Comparison of ENCODE assay signal across 10 cellular contexts in the genomic region with DNA sequence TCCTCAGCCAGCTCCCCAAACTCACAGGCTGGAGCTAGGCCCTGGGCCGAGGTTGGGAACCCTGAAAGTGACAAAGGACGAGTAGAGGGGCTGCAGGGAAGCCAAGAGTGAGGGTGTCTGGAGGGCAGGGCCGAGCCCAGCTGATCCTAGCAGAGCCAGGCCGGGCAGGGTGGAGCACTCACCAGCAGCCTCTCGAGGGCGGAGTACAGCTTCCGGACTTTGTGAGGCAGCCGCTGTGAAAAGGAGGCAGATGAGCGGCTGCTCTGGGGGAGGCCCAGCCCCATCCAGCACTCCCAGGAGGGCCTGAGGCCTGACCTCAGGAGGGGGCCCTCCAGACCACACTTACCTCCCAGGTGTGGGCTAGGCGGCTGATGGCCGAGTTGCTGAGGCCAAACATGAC. TPM values are rescaled to one million over a fixed set of nuclear protein-coding genes. Genes with fewer than 3 reads are reported as not detected.
DNase-seq lines count a peak whose midpoint lies in the region; ATAC-seq and TF ChIP-seq lines count a peak whose summit lies in the region.
"Had no signal": no experiment of that assay in that cellular context is flagged by ENCODE, and none has a peak within 500 bp of the region (broad histone marks: within the 10 kb centered on the region; RNA-seq: fewer than 3 reads in every experiment).

No MANE protein-coding gene starts in this region.

- no peaks in the 10 kb centered on the region for H3K9me2 ChIP-seq in hepatocyte (replicated peaks; ENCODE audit: insufficient read depth)

- H4K20me1 ChIP-seq in smooth muscle cell (ENCODE audit: low read depth) (no peaks in the 10 kb centered on the region), hepatocyte (ENCODE audit: insufficient read depth, poor library complexity, severe bottlenecking) (no peaks in the 10 kb centered on the region)

- peak overlapping the region; percentile 7 for H3K4me3 Mint-ChIP-seq in activated naive CD4-positive, alpha-beta T cell treated with anti-CD3 and anti-CD28 coated beads, Interleukin-2, amount 50 U/mL, for 24 hours
- H3K4me3 Mint-ChIP-seq in dendritic cell treated with granulocyte-macrophage colony-stimulating factor and Interleukin-4, amounts not matched to agents 40 ng/mL and 50 ng/mL, for 4 days = peak overlapping the region; percentile 24

- H3K4me3 ChIP-seq in upper lobe of left lung (no peak overlapping the region), smooth muscle cell (no peak overlapping the region), hepatocyte (no peak overlapping the region)
- H3K4me3 ChIP-seq: cardiac muscle cell, lung had no signal

- TF ChIP-seq EP300 in upper lobe of left lung (IDR thresholded peaks at IDR 0.05) = no peak

- H3K79me2 ChIP-seq in smooth muscle cell (ENCODE audit: low read depth) (no peaks in the 10 kb centered on the region), hepatocyte (no peaks in the 10 kb centered on the region)

- no peak overlapping the region for H3K4me2 ChIP-seq in smooth muscle cell
- no peak overlapping the region for H3K4me2 ChIP-seq in hepatocyte

- no peaks in the 10 kb centered on the region for H3K9me3 Mint-ChIP-seq in activated naive CD4-positive, alpha-beta T cell treated with anti-CD3 and anti-CD28 coated beads, Interleukin-2, amount 50 U/mL, for 24 hours
- no peaks in the 10 kb centered on the region for H3K9me3 Mint-ChIP-seq in dendritic cell treated with granulocyte-macrophage colony-stimulating factor and Interleukin-4, amounts not matched to agents 40 ng/mL and 50 ng/mL, for 4 days

- TF ChIP-seq CTCF in upper lobe of left lung (IDR thresholded peaks at IDR 0.05) (no peak), smooth muscle cell (IDR thresholded peaks at IDR 0.05; ENCODE audit: borderline replicate concordance, insufficient read depth, poor library complexity, severe bottlenecking) (no peak), hepatocyte (IDR thresholded peaks at IDR 0.05; ENCODE audit: poor library complexity) (no peak)

- H3K9me3 ChIP-seq in upper lobe of left lung (no peaks in the 10 kb centered on the region), smooth muscle cell (replicated peaks; ENCODE audit: low read depth) (no peaks in the 10 kb centered on the region), hepatocyte (ENCODE audit: low read depth) (no peaks in the 10 kb centered on the region)

- H3K4me1 Mint-ChIP-seq in activated naive CD4-positive, alpha-beta T cell treated with anti-CD3 and anti-CD28 coated beads, Interleukin-2, amount 50 U/mL, for 24 hours = peaks cover 25% of the 10 kb centered on the region
- peaks cover 57% of the 10 kb centered on the region for H3K4me1 Mint-ChIP-seq in dendritic cell treated with granulocyte-macrophage colony-stimulating factor and Interleukin-4, amounts not matched to agents 40 ng/mL and 50 ng/mL, for 4 days (ENCODE audit: low read depth)

- H3K36me3 ChIP-seq in upper lobe of left lung (peaks cover 0 to 4% (median 2%) of the 10 kb centered on the region in 4 donors), smooth muscle cell (ENCODE audit: low read depth) (no peaks in the 10 kb centered on the region), hepatocyte (replicated peaks; ENCODE audit: insufficient read depth, low read depth) (no peaks in the 10 kb centered on the region)
- H3K36me3 ChIP-seq: cardiac muscle cell had no signal

- peak overlapping the region; percentile 32 to 74 (median 61) for H3K27ac ChIP-seq in upper lobe of left lung
- H3K27ac ChIP-seq in smooth muscle cell (ENCODE audit: low read depth) = no peak overlapping the region
- no peak overlapping the region for H3K27ac ChIP-seq in hepatocyte

- no peak for DNase-seq in activated naive CD4-positive, alpha-beta T cell treated with Interleukin-2 at 50 U/mL for 16 hours
- DNase-seq in upper lobe of left lung = no peak
- DNase-seq in smooth muscle cell (lab: John Stamatoyannopoulos, UW; ENCODE audit: unreplicated experiment) = no peak
- no peak for DNase-seq in NCI-H1694 treated with DMSO at 0.1 percent for 48 hours (lab: John Stamatoyannopoulos, UW)
- DNase-seq in hepatocyte (ENCODE audit: low spot score) = no peak

- no peak overlapping the region for H2AFZ ChIP-seq in smooth muscle cell (ENCODE audit: low read depth)
- no peak overlapping the region for H2AFZ ChIP-seq in hepatocyte

- H3K36me3 Mint-ChIP-seq in activated naive CD4-positive, alpha-beta T cell treated with anti-CD3 and anti-CD28 coated beads, Interleukin-2, amount 50 U/mL, for 24 hours = no peaks in the 10 kb centered on the region
- H3K36me3 Mint-ChIP-seq in dendritic cell treated with granulocyte-macrophage colony-stimulating factor and Interleukin-4, amounts not matched to agents 40 ng/mL and 50 ng/mL, for 4 days (ENCODE audit: low read depth) = no peaks in the 10 kb centered on the region

- H3K27me3 Mint-ChIP-seq in activated naive CD4-positive, alpha-beta T cell treated with anti-CD3 and anti-CD28 coated beads, Interleukin-2, amount 50 U/mL, for 24 hours = no peaks in the 10 kb centered on the region
- peaks cover 32% of the 10 kb centered on the region for H3K27me3 Mint-ChIP-seq in dendritic cell treated with granulocyte-macrophage colony-stimulating factor and Interleukin-4, amounts not matched to agents 40 ng/mL and 50 ng/mL, for 4 days

- no peaks in the 10 kb centered on the region for H3K27me3 ChIP-seq in upper lobe of left lung
- no peaks in the 10 kb centered on the region for H3K27me3 ChIP-seq in smooth muscle cell (ENCODE audit: low read depth)
- H3K27me3 ChIP-seq in hepatocyte = no peaks in the 10 kb centered on the region
- H3K27me3 ChIP-seq: cardiac muscle cell had no signal

- no peak overlapping the region for H3K9ac ChIP-seq in smooth muscle cell (ENCODE audit: low read depth)

- no peak for TF ChIP-seq POLR2A in upper lobe of left lung (IDR thresholded peaks at IDR 0.05)

- H3F3A ChIP-seq in smooth muscle cell (ENCODE audit: low read depth) = no peaks in the 10 kb centered on the region

- intact Hi-C loops in dendritic cell treated with granulocyte-macrophage colony-stimulating factor and Interleukin-4, amounts not matched to agents 40 ng/mL and 50 ng/mL, for 4 days (cut with micrococcal nuclease) = no loop called here

- H3K27ac Mint-ChIP-seq in activated naive CD4-positive, alpha-beta T cell treated with anti-CD3 and anti-CD28 coated beads, Interleukin-2, amount 50 U/mL, for 24 hours = peak overlapping the region; percentile 59
- peak overlapping the region; percentile 62 for H3K27ac Mint-ChIP-seq in dendritic cell treated with granulocyte-macrophage colony-stimulating factor and Interleukin-4, amounts not matched to agents 40 ng/mL and 50 ng/mL, for 4 days

- 69 to 71% methylated on average over 9 to 11 of the region's 11 CpGs for WGBS in upper lobe of left lung, 2 donors
- WGBS in smooth muscle cell (ENCODE audit: low lambda C conversion rate) = 84% methylated on average over 11 of the region's 11 CpGs
- WGBS in hepatocyte (ENCODE audit: low lambda C conversion rate, missing lambda C conversion rate) = 81% methylated on average over 11 of the region's 11 CpGs

- peak; percentile 57 for ATAC-seq in HG03139 (IDR thresholded peaks at IDR 0.05; ENCODE audit: unreplicated experiment)
- peak in 1 of 2 donors; percentile 28 for ATAC-seq in upper lobe of left lung (ENCODE audit: low FRiP score in 2 of 2)

- H3K4me1 ChIP-seq in upper lobe of left lung = peaks cover 48 to 60% (median 53%) of the 10 kb centered on the region in 4 donors
- H3K4me1 ChIP-seq in smooth muscle cell (ENCODE audit: low read depth) = peaks cover 18% of the 10 kb centered on the region
- H3K4me1 ChIP-seq in hepatocyte (ENCODE audit: insufficient read depth) = peaks cover 12% of the 10 kb centered on the region

RNA-seq across cellular contexts. Expression of a gene that starts 14.7 kb away (rescaled TPM):
- total RNA-seq in upper lobe of left lung (1 to 10 TPM in 2 of 6 donors, under 1 TPM in 2, not detected in 2; 0.14 to 2.1 (median 0.83) TPM), smooth muscle cell (1.8 and 5.1 TPM in 2 replicates), hepatocyte (0.30 and 1.8 TPM in 2 replicates)
- polyA plus RNA-seq in smooth muscle cell (0.47 and 0.74 TPM in 2 replicates), hepatocyte (1.0 TPM in 1 of 2 replicates, not detected in the other)

RNA-seq across cellular contexts. Expression of a gene that starts 18.7 kb away (rescaled TPM):
- total RNA-seq in upper lobe of left lung = 10 to 100 TPM; 19.0 to 94.0 (median 52.1) TPM
- total RNA-seq in smooth muscle cell = 4.0 and 5.6 TPM in 2 replicates
- 1.9 and 3.6 TPM in 2 replicates for polyA plus RNA-seq in smooth muscle cell
- total RNA-seq in hepatocyte = 1.0 and 2.6 TPM in 2 replicates
- 1.6 and 2.1 TPM in 2 replicates for polyA plus RNA-seq in hepatocyte

RNA-seq across cellular contexts. Expression of a gene that starts 33.1 kb away (rescaled TPM):
- 10 to 100 TPM; 26.5 to 36.5 (median 33.9) TPM for total RNA-seq in upper lobe of left lung
- total RNA-seq in smooth muscle cell = 2.4 and 11.4 TPM in 2 replicates
- 6.2 and 8.6 TPM in 2 replicates for polyA plus RNA-seq in smooth muscle cell
- total RNA-seq in hepatocyte = 11.2 and 13.0 TPM in 2 replicates
- 20.2 and 22.6 TPM in 2 replicates for polyA plus RNA-seq in hepatocyte

RNA-seq across cellular contexts. Expression of a gene that starts 34.1 kb away (rescaled TPM):
- 10 to 100 TPM in 5 of 6 donors, 1 to 10 TPM in 1; 6.5 to 28.0 (median 16.4) TPM for total RNA-seq in upper lobe of left lung
- total RNA-seq in smooth muscle cell = 23.0 and 28.6 TPM in 2 replicates
- polyA plus RNA-seq in smooth muscle cell = 17.0 and 18.9 TPM in 2 replicates
- 21.7 and 28.1 TPM in 2 replicates for total RNA-seq in hepatocyte
- 23.4 and 31.6 TPM in 2 replicates for polyA plus RNA-seq in hepatocyte

Comparison
In these comparisons a context has a peak if more than half of its experiments do, and no peak if none do; other contexts are left out.
1. H3K27ac ChIP-seq: peak in upper lobe of left lung (4 of 4); none in smooth muscle cell (single experiment) and hepatocyte (single experiment).